ENCODE assay signal across 8 cellular contexts in the genomic region with DNA sequence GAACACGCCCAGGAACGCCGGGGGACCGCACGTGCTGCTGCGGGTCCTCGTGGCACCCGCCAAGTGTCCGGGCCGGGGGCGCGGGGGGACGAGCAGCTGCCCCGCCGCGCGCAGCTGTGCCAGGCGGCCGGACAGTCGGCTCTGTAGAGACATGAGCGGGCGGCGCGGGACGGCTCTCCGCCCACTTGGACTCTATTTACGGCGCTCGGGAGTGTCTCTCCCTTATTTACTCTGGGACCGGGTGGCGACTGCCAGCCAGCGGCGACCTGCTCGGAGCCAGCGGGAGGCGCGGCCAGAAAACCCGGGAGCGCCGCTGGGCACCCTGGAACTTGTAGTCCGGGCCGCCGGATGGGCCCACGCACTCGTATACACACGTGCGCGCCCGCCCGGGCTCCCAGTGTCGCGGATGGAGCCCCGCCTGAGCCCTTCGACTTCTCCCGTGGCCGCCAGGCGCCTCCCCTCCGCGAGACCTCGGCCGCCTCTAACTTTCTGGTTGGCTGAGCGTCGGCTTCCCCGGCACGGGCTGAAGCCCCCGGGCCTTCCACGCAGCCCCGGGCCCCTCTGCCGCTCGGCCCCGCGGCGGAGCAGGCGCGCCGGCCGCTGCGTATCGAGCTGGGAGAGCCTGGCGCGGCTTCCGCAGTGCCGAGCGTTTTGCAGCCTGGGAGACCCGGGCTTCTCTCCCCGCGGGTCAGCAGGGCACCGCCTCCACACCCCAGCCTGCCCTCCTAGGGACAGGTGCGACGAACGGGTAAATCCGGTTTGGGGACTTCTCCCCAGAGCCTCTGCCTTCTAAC.
DNase-seq lines count a peak whose midpoint lies in the region; ATAC-seq lines count a peak whose summit lies in the region.

A gene with protein sequence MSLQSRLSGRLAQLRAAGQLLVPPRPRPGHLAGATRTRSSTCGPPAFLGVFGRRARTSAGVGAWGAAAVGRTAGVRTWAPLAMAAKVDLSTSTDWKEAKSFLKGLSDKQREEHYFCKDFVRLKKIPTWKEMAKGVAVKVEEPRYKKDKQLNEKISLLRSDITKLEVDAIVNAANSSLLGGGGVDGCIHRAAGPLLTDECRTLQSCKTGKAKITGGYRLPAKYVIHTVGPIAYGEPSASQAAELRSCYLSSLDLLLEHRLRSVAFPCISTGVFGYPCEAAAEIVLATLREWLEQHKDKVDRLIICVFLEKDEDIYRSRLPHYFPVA (minus strand): TSS at position 272 of the 794 bp plus-strand sequence. CDS start 119 bp downstream, at position 153.

- H3K27ac Mint-ChIP-seq in effector memory CD8-positive, alpha-beta T cell: peak within 1 kb of the TSS in 1 of 2 donors; percentile 65
- no peak within 1 kb of the TSS for H3K27ac Mint-ChIP-seq in memory B cell

- no peaks in the 10 kb centered on the region for H3K36me3 Mint-ChIP-seq in effector memory CD8-positive, alpha-beta T cell (ENCODE audit: insufficient read depth)
- H3K36me3 Mint-ChIP-seq in memory B cell: no peaks in the 10 kb centered on the region

- peaks cover 12 to 15% of the 10 kb centered on the region in 2 donors for H3K4me1 Mint-ChIP-seq in effector memory CD8-positive, alpha-beta T cell (ENCODE audit: low read depth in 2 of 2)
- peaks cover 8% of the 10 kb centered on the region for H3K4me1 Mint-ChIP-seq in memory B cell

- H3K9me3 Mint-ChIP-seq in effector memory CD8-positive, alpha-beta T cell: no peaks in the 10 kb centered on the region
- H3K9me3 Mint-ChIP-seq in memory B cell: no peaks in the 10 kb centered on the region

- DNase-seq in Ammon's horn (ENCODE audit: low spot score) (peak; percentile 80), NCI-H82 (lab: John Stamatoyannopoulos, UW) (peak; percentile 93), memory B cell (ENCODE audit: low spot score in 2 of 2) (peak; percentile 49 to 65)
- DNase-seq in activated CD8-positive, alpha-beta memory T cell treated with anti-CD3 and anti-CD28 coated beads for 1 hour (ENCODE audit: extremely low read depth in 1 of 2, low read depth in 1 of 2): peak; percentile 57 to 62
- peak; percentile 61 to 63 (median 62) for DNase-seq in effector memory CD8-positive, alpha-beta T cell
- peak; percentile 68 for DNase-seq in stimulated activated CD8-positive, alpha-beta memory T cell treated with anti-CD3 and anti-CD28 coated beads, Interleukin-12 subunit alpha, Interleukin-12 subunit beta, amount 100 ng/mL, for 24 hours (ENCODE audit: extremely low read depth)

- no peaks in the 10 kb centered on the region for H3K27me3 Mint-ChIP-seq in effector memory CD8-positive, alpha-beta T cell
- no peaks in the 10 kb centered on the region for H3K27me3 Mint-ChIP-seq in memory B cell

- peak; percentile 88 for ATAC-seq in GM19324 (IDR thresholded peaks at IDR 0.05; ENCODE audit: low FRiP score, unreplicated experiment)
- ATAC-seq in HG03565 (IDR thresholded peaks at IDR 0.05; ENCODE audit: unreplicated experiment): peak; percentile 71
- peak; percentile 97 for ATAC-seq in effector memory CD8-positive, alpha-beta T cell (replicated peaks)
- ATAC-seq in memory B cell (ENCODE audit: low read depth): peak; percentile 91

- peak within 1 kb of the TSS; percentile 87 to 90 for H3K4me3 Mint-ChIP-seq in effector memory CD8-positive, alpha-beta T cell
- peak within 1 kb of the TSS; percentile 91 for H3K4me3 Mint-ChIP-seq in memory B cell

Comparison
In these comparisons a context has a peak if more than half of its experiments do, and no peak if none do; other contexts are left out.
1. Peak in every context shown above with its lines: DNase-seq and ATAC-seq.